In genomic region chr7:39833180-39833788, GRCh38 we compare ENCODE assay signal across 8 cellular contexts.
DNase-seq lines count a peak whose midpoint lies in the region; ATAC-seq and TF ChIP-seq lines count a peak whose summit lies in the region.
"Not testable (repeated sequence)": the region's sequence is repeated elsewhere in the genome, so short reads cannot be mapped to it uniquely, and the experiment has no call there.

No MANE protein-coding gene starts in this region.

- H3K9me2 ChIP-seq in GM23248 (ENCODE audit: insufficient read depth); SU-DHL-6 (replicated peaks; ENCODE audit: insufficient read depth, low read length): not testable (repeated sequence)

- H3K27me3 ChIP-seq in GM23248 (replicated peaks; ENCODE audit: insufficient read depth) = peaks cover 28% of the 10 kb centered on the region
- not testable (repeated sequence) for H3K27me3 ChIP-seq in SU-DHL-6 (ENCODE audit: low read length)

- not testable (repeated sequence) for H3K36me3 Mint-ChIP-seq in memory B cell

- H3K9ac ChIP-seq in GM23248 = 0 out of 2 replicates have a peak overlapping the region, but pooled peaks have one; percentile 38
- not testable (repeated sequence) for H3K9ac ChIP-seq in SU-DHL-6 (ENCODE audit: low read length)

- H3K9me3 Mint-ChIP-seq in memory B cell = not testable (repeated sequence)

- in situ Hi-C loops in GM23248 (cut with MboI) = not testable (repeated sequence)

- not testable (repeated sequence) for H3F3A ChIP-seq in GM23248 (ENCODE audit: insufficient read depth); SU-DHL-6 (ENCODE audit: insufficient read depth)

- not testable (repeated sequence) for H3K4me1 Mint-ChIP-seq in memory B cell

- H3K4me3 Mint-ChIP-seq in memory B cell = peak overlapping the region; percentile 50

- not testable (repeated sequence) for H3K36me3 ChIP-seq in GM23248 (ENCODE audit: low read depth); SU-DHL-6 (ENCODE audit: low read length)

- peak overlapping the region; percentile 78 for H2AFZ ChIP-seq in GM23248
- H2AFZ ChIP-seq in SU-DHL-6 (ENCODE audit: low read depth, low read length, severe bottlenecking) = not testable (repeated sequence)

- TF ChIP-seq CTCF in SU-DHL-6 (IDR thresholded peaks at IDR 0.05; ENCODE audit: insufficient read depth, low read length, poor library complexity, severe bottlenecking); fibroblast of mammary gland (conservative IDR thresholded peaks at IDR 0.05; ENCODE audit: control insufficient read depth, insufficient read depth, low read depth, low read length): not testable (repeated sequence)

- not testable (repeated sequence) for H4K20me1 ChIP-seq in GM23248 (ENCODE audit: insufficient read depth); SU-DHL-6 (ENCODE audit: low read depth, low read length)

- peak overlapping the region; percentile 75 for H3K4me3 ChIP-seq in GM23248
- not testable (repeated sequence) for H3K4me3 ChIP-seq in SU-DHL-6 (ENCODE audit: insufficient read depth, low read length, poor library complexity, severe bottlenecking)
- H3K4me3 ChIP-seq in fibroblast of mammary gland (ENCODE audit: control insufficient read depth, low read depth, low read length) = peak overlapping the region; percentile 27

- DNase-seq in AG08395 (ENCODE audit: low spot score) = peak; percentile 15
- DNase-seq in GM23248 = peak; percentile 63
- DNase-seq in NCI-H1417 (lab: John Stamatoyannopoulos, UW) = peak; percentile 52 to 88 (median 88)
- DNase-seq in activated naive CD4-positive, alpha-beta T cell treated with anti-CD3 and anti-CD28 coated beads, Interleukin-2, amount 50 U/mL, for 16 hours = peak; percentile 48
- DNase-seq in fibroblast of mammary gland (ENCODE audit: low read depth) = peak; percentile 24
- peak; percentile 11 to 16 for DNase-seq in memory B cell (ENCODE audit: low spot score in 2 of 2)
- peak; percentile 52 for DNase-seq in stimulated activated CD4-positive, alpha-beta T cell treated with anti-CD3 and anti-CD28 coated beads, Interleukin-1b, Interleukin-23, amount 100 ng/mL, for 48 hours

- not testable (repeated sequence) for H3K79me2 ChIP-seq in GM23248 (ENCODE audit: insufficient read depth); SU-DHL-6 (ENCODE audit: insufficient read depth, low read length)

- H3K27ac ChIP-seq in GM23248; SU-DHL-6 (ENCODE audit: low read depth, low read length): not testable (repeated sequence)

- H3K27ac Mint-ChIP-seq in memory B cell = not testable (repeated sequence)

- 1% methylated on average over 49 to 71 of the region's 71 CpGs for WGBS in GM23248 (ENCODE audit: low coverage in 1 of 2, low lambda C conversion rate in 2 of 2, missing lambda C conversion rate in 2 of 2), 2 experiments

- H3K9me3 ChIP-seq in GM23248 (ENCODE audit: low read depth); SU-DHL-6 (ENCODE audit: insufficient read depth, low read length): not testable (repeated sequence)

- H3K4me1 ChIP-seq in GM23248 (ENCODE audit: insufficient read depth) = not testable (repeated sequence)

- peaks cover 19% of the 10 kb centered on the region for H3K27me3 Mint-ChIP-seq in memory B cell

- peak; percentile 83 for ATAC-seq in memory B cell (ENCODE audit: low read depth)

- H3K4me2 ChIP-seq in GM23248 (ENCODE audit: unreplicated experiment) (peak overlapping the region; percentile 84), SU-DHL-6 (ENCODE audit: low read depth, low read length, poor library complexity, severe bottlenecking) (peak overlapping the region; percentile 26)

Comparison
In these comparisons a context has a peak if more than half of its experiments do, and no peak if none do; other contexts are left out.
1. DNase-seq: peak in every context shown above with its lines; median percentile 88 in NCI-H1417; 63 in GM23248; 52 in stimulated activated CD4-positive, alpha-beta T cell treated with anti-CD3 and anti-CD28 coated beads, Interleukin-1b, Interleukin-23, amount 100 ng/mL, for 48 hours; 48 in activated naive CD4-positive, alpha-beta T cell treated with anti-CD3 and anti-CD28 coated beads, Interleukin-2, amount 50 U/mL, for 16 hours; 24 in fibroblast of mammary gland; 15 in AG08395; 14 in memory B cell.